12 cellular contexts compared by ENCODE assay signal in the genomic region with DNA sequence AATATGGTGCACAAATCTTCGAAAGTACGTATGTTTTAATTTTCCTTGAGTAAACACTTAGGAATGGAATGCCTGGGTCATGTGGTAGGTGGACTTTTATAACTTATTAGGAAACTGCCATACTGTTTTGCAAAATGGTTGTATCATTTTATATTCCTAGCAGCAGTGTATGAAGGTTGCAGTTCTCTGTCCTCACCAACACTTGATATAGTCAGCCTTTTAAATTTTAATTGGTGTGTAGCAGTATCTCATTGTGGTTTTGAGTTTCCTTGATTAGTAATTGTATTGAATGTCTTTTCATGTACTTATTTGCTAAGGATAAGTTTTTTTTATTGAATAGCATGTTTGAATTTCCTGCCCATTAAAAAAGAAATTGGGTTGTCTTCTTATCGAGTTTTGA. TPM values are rescaled to one million over a fixed set of nuclear protein-coding genes. Genes with fewer than 3 reads are reported as not detected.
DNase-seq lines count a peak whose midpoint lies in the region; ATAC-seq and TF ChIP-seq lines count a peak whose summit lies in the region.
"Had no signal": no experiment of that assay in that cellular context is flagged by ENCODE, and none has a peak within 500 bp of the region (broad histone marks: within the 10 kb centered on the region; RNA-seq: fewer than 3 reads in every experiment).

No MANE protein-coding gene starts in this region.

- H3K4me1 ChIP-seq in MM.1S (ENCODE audit: low read length) = peaks cover 7% of the 10 kb centered on the region

- no peak overlapping the region for H3K9ac ChIP-seq in MM.1S (ENCODE audit: low read length)

- H3K4me1 Mint-ChIP-seq in activated CD4-positive, alpha-beta T cell treated with anti-CD3 and anti-CD28 coated beads, Interleukin-2, amount 10 ng/mL, durations not matched to agents 24 days and 14 days = peaks cover 25% of the 10 kb centered on the region
- H3K4me1 Mint-ChIP-seq in neural crest cell = peaks cover 22% of the 10 kb centered on the region

- peaks cover under 1% of the 10 kb centered on the region for H3K27me3 Mint-ChIP-seq in activated CD4-positive, alpha-beta T cell treated with anti-CD3 and anti-CD28 coated beads, Interleukin-2, amount 10 ng/mL, durations not matched to agents 24 days and 14 days
- H3K27me3 Mint-ChIP-seq in neural crest cell (ENCODE audit: low read depth) = peaks cover 2% of the 10 kb centered on the region

- TF ChIP-seq CTCF in MM.1S (IDR thresholded peaks at IDR 0.05; ENCODE audit: low read length) (no peak), neural crest cell (conservative IDR thresholded peaks at IDR 0.05) (no peak)

- H2AFZ ChIP-seq in MM.1S (ENCODE audit: low read length) = peak overlapping the region; percentile 87; the same call in 1 of the 2 replicates

- H3K9me3 Mint-ChIP-seq in activated CD4-positive, alpha-beta T cell treated with anti-CD3 and anti-CD28 coated beads, Interleukin-2, amount 10 ng/mL, durations not matched to agents 24 days and 14 days = no peaks in the 10 kb centered on the region
- H3K9me3 Mint-ChIP-seq in neural crest cell = no peaks in the 10 kb centered on the region

- no peaks in the 10 kb centered on the region for H4K20me1 ChIP-seq in MM.1S (ENCODE audit: insufficient read depth, low read length)

- H3K36me3 ChIP-seq in MM.1S (replicated peaks; ENCODE audit: insufficient read depth, low read length) = no peaks in the 10 kb centered on the region

- peaks cover 11% of the 10 kb centered on the region; the same call in 1 of the 2 replicates for H3F3A ChIP-seq in MM.1S (ENCODE audit: insufficient read depth, low read length)

- H3K27ac ChIP-seq in MM.1S (ENCODE audit: low read length) = no peak overlapping the region

- peaks cover 11% of the 10 kb centered on the region for H3K36me3 Mint-ChIP-seq in activated CD4-positive, alpha-beta T cell treated with anti-CD3 and anti-CD28 coated beads, Interleukin-2, amount 10 ng/mL, durations not matched to agents 24 days and 14 days (ENCODE audit: low read depth)
- peaks cover 4% of the 10 kb centered on the region for H3K36me3 Mint-ChIP-seq in neural crest cell (ENCODE audit: low read depth)

- H3K27me3 ChIP-seq in MM.1S (replicated peaks; ENCODE audit: insufficient read depth, low read length) = no peaks in the 10 kb centered on the region
- H3K27me3 ChIP-seq: right atrium auricular region had no signal

- peak overlapping the region; percentile 82 for H3K4me3 Mint-ChIP-seq in activated CD4-positive, alpha-beta T cell treated with anti-CD3 and anti-CD28 coated beads, Interleukin-2, amount 10 ng/mL, durations not matched to agents 24 days and 14 days
- peak overlapping the region; percentile 89 for H3K4me3 Mint-ChIP-seq in neural crest cell

- H3K9me2 ChIP-seq in MM.1S (replicated peaks; ENCODE audit: insufficient read depth, low read length) = no peaks in the 10 kb centered on the region

- H3K4me2 ChIP-seq in MM.1S (ENCODE audit: low read depth, low read length) = peak overlapping the region; percentile 90

- H3K79me2 ChIP-seq in MM.1S (ENCODE audit: low read length) = no peaks in the 10 kb centered on the region

- ATAC-seq in GM19351 (IDR thresholded peaks at IDR 0.05; ENCODE audit: unreplicated experiment) = no peak
- ATAC-seq: esophagus mucosa had no signal

- H3K27ac Mint-ChIP-seq in activated CD4-positive, alpha-beta T cell treated with anti-CD3 and anti-CD28 coated beads, Interleukin-2, amount 10 ng/mL, durations not matched to agents 24 days and 14 days = peak overlapping the region; percentile 88
- no peak overlapping the region for H3K27ac Mint-ChIP-seq in neural crest cell (ENCODE audit: unreplicated experiment)

- intact Hi-C loops in activated CD4-positive, alpha-beta T cell treated with anti-CD3 and anti-CD28 coated beads, Interleukin-2, amount 10 ng/mL, durations not matched to agents 24 days and 14 days (cut with micrococcal nuclease) = loop anchor here (10.0 kb wide), 1 partner anchor 414 kb away; a partner anchor contains a TSS

- H3K9me3 ChIP-seq in MM.1S (replicated peaks; ENCODE audit: insufficient read depth, low read length) = no peaks in the 10 kb centered on the region
- H3K9me3 ChIP-seq: right atrium auricular region had no signal

- peak overlapping the region; percentile 72 for H3K4me3 ChIP-seq in MM.1S (ENCODE audit: low read length)

- no peak for DNase-seq in activated CD4-positive, alpha-beta T cell treated with anti-CD3 and anti-CD28 coated beads, Interleukin-2, amount 10 ng/mL, durations not matched to agents 24 days and 14 days
- no peak for DNase-seq in activated CD4-positive, alpha-beta T cell treated with anti-CD3 and anti-CD28 coated beads for 4 hours
- no peak for DNase-seq in MM.1S
- DNase-seq in amniotic epithelial cell (ENCODE audit: low read depth) = peak; percentile 28
- no peak for DNase-seq in neural crest cell (ENCODE audit: low read depth, low spot score)
- no peak for DNase-seq in AG08395 (ENCODE audit: low spot score)
- no peak for DNase-seq in NCI-H2029 (lab: John Stamatoyannopoulos, UW)
- DNase-seq: cerebellar nuclear complex, NCI-H748 treated with DMSO at 0.1 percent for 48 hours had no signal

RNA-seq across cellular contexts. Expression of a gene that starts 0.9 kb away (rescaled TPM):
- total RNA-seq in activated CD4-positive, alpha-beta T cell treated with anti-CD3 and anti-CD28 coated beads, Interleukin-2, amount 10 ng/mL, durations not matched to agents 24 days and 14 days = 63.2 and 67.7 TPM in 2 replicates
- total RNA-seq in neural crest cell = 38.2 and 38.3 TPM in 2 replicates
